10 cellular contexts compared by ENCODE assay signal in genomic region chr2:81529944-81530343, GRCh38.
"Had no signal": no experiment of that assay in that cellular context is flagged by ENCODE, and none has a peak within 500 bp of the region (broad histone marks: within the 10 kb centered on the region; RNA-seq: fewer than 3 reads in every experiment).

No MANE protein-coding gene starts in this region.

- FAIRE-seq: HTR-8/SVneo, K562 had no signal

- H3K4me3 ChIP-seq: GM23248, HAP-1, K562 had no signal

- H3K9me3 ChIP-seq: HAP-1 had no signal

- H3K27ac ChIP-seq: GM23248, HL-60 had no signal

- H3K9ac ChIP-seq: GM23248 had no signal

- H3K36me3 ChIP-seq: HAP-1 had no signal

- ATAC-seq: HCT116, K562 had no signal

- H2AFZ ChIP-seq: GM23248 had no signal

- DNase-seq: GM23248, H7, HFFc6, IMR-90, KG1 had no signal

- H3K4me1 ChIP-seq: HAP-1 had no signal
